ENCODE assay signal across 18 cellular contexts in the genomic region with DNA sequence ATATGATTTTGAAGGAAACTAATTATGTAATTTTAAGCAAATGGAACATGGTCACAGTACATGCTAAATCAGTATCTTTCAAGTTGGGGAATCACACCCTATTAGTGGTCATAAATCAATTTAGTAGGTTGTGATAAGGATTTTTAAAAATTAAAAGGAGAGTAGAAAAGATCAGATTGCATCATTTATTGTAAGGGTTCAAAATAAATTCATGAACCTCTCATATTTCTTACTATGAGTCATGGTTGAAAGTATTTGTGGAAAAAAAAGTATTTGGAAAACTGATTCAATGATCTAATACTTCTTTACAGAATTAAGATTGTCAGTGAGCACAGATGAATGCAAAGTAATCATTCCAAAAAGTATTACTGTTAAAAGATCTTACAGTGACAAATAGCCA. TPM values are rescaled to one million over a fixed set of nuclear protein-coding genes. Genes with fewer than 3 reads are reported as not detected.
A peak's percentile ranks its signal among the peaks of the same experiment; 100 is the strongest.
DNase-seq lines count a peak whose midpoint lies in the region; ATAC-seq, FAIRE-seq and TF ChIP-seq lines count a peak whose summit lies in the region.
"Had no signal": no experiment of that assay in that cellular context is flagged by ENCODE, and none has a peak within 500 bp of the region (broad histone marks: within the 10 kb centered on the region; RNA-seq: fewer than 3 reads in every experiment).

No MANE protein-coding gene starts in this region.

- H3K79me2 ChIP-seq in Karpas-422 (ENCODE audit: low read length): peaks cover 81% of the 10 kb centered on the region

- no peak for DNase-seq in activated CD8-positive, alpha-beta T cell treated with anti-CD3 and anti-CD28 coated beads for 36 hours
- no peak for DNase-seq in activated CD8-positive, alpha-beta T cell treated with anti-CD3 and anti-CD28 coated beads, Interleukin-2, amount 10 ng/mL, durations not matched to agents 7 days and 5 days
- no peak for DNase-seq in RCC 7860 (ENCODE audit: low spot score)
- no peak for DNase-seq in dorsolateral prefrontal cortex
- DNase-seq in osteocyte (ENCODE audit: extremely low spot score, unreplicated experiment): no peak
- no peak for DNase-seq in SK-N-DZ (ENCODE audit: low spot score)
- no peak for DNase-seq in Karpas-422
- DNase-seq: activated gamma-delta T cell treated with Interleukin-2 at 50 U/mL for 16 hours; central memory CD4-positive, alpha-beta T cell; left ventricle myocardium superior; NCI-H1417 treated with DMSO at 0.1 percent for 48 hours; nephron progenitor cell; retina; SJCRH30; stimulated activated CD4-positive, alpha-beta T cell treated with anti-CD3 and anti-CD28 coated beads, Interleukin-2, amount 100 ng/mL, for 24 hours; transverse colon had no signal

- no peaks in the 10 kb centered on the region for H3K9me3 ChIP-seq in Karpas-422 (ENCODE audit: low read length)
- H3K9me3 ChIP-seq: transverse colon had no signal

- H3K4me3 Mint-ChIP-seq in activated CD8-positive, alpha-beta T cell treated with anti-CD3 and anti-CD28 coated beads for 36 hours: no peak overlapping the region
- no peak overlapping the region for H3K4me3 Mint-ChIP-seq in activated CD8-positive, alpha-beta T cell treated with anti-CD3 and anti-CD28 coated beads, Interleukin-2, amount 10 ng/mL, durations not matched to agents 7 days and 5 days
- no peak overlapping the region for H3K4me3 Mint-ChIP-seq in osteocyte (ENCODE audit: unreplicated experiment)
- H3K4me3 Mint-ChIP-seq: nephron progenitor cell had no signal

- no peaks in the 10 kb centered on the region for H3K4me1 ChIP-seq in Karpas-422 (ENCODE audit: low read length)
- H3K4me1 ChIP-seq: SJCRH30 had no signal

- CTCF ChIA-PET in activated CD8-positive, alpha-beta T cell treated with anti-CD3 and anti-CD28 coated beads for 36 hours (lab: Charles Lee): no interaction called here
- CTCF ChIA-PET in activated CD8-positive, alpha-beta T cell treated with anti-CD3 and anti-CD28 coated beads, Interleukin-2, amount 10 ng/mL, durations not matched to agents 7 days and 5 days (lab: Charles Lee): no interaction called here

- POLR2A ChIA-PET in activated CD8-positive, alpha-beta T cell treated with anti-CD3 and anti-CD28 coated beads for 36 hours (lab: Charles Lee): no interaction called here
- POLR2A ChIA-PET in activated CD8-positive, alpha-beta T cell treated with anti-CD3 and anti-CD28 coated beads, Interleukin-2, amount 10 ng/mL, durations not matched to agents 7 days and 5 days (lab: Charles Lee): no interaction called here

- H3K9me3 Mint-ChIP-seq in activated CD8-positive, alpha-beta T cell treated with anti-CD3 and anti-CD28 coated beads for 36 hours: no peaks in the 10 kb centered on the region
- no peaks in the 10 kb centered on the region for H3K9me3 Mint-ChIP-seq in activated CD8-positive, alpha-beta T cell treated with anti-CD3 and anti-CD28 coated beads, Interleukin-2, amount 10 ng/mL, durations not matched to agents 7 days and 5 days (ENCODE audit: insufficient read depth)
- H3K9me3 Mint-ChIP-seq in osteocyte (ENCODE audit: unreplicated experiment): no peaks in the 10 kb centered on the region
- H3K9me3 Mint-ChIP-seq: nephron progenitor cell had no signal

- FAIRE-seq in RCC 7860 (lab: Jason Lieb, UNC): peak; percentile 45
- FAIRE-seq: H1 had no signal

- H3K36me3 ChIP-seq in Karpas-422 (ENCODE audit: insufficient read depth, low read length): peaks cover 37% of the 10 kb centered on the region; the same call in 1 of the 2 replicates

- H3K27ac Mint-ChIP-seq in activated CD8-positive, alpha-beta T cell treated with anti-CD3 and anti-CD28 coated beads for 36 hours: peak overlapping the region; percentile 85
- H3K27ac Mint-ChIP-seq in activated CD8-positive, alpha-beta T cell treated with anti-CD3 and anti-CD28 coated beads, Interleukin-2, amount 10 ng/mL, durations not matched to agents 7 days and 5 days: no peak overlapping the region
- H3K27ac Mint-ChIP-seq in osteocyte (ENCODE audit: unreplicated experiment): peak overlapping the region; percentile 96

- no peaks in the 10 kb centered on the region for H3K27me3 ChIP-seq in dorsolateral prefrontal cortex
- no peaks in the 10 kb centered on the region for H3K27me3 ChIP-seq in Karpas-422 (ENCODE audit: low read length)
- H3K27me3 ChIP-seq: SJCRH30, transverse colon had no signal

- no peak overlapping the region for H2AFZ ChIP-seq in Karpas-422 (ENCODE audit: low read length)

- peaks cover under 1% of the 10 kb centered on the region; the same call in 1 of the 2 replicates for H4K20me1 ChIP-seq in Karpas-422 (ENCODE audit: insufficient read depth, low read depth, low read length)

- H3K4me2 ChIP-seq in Karpas-422 (ENCODE audit: low read depth, low read length, poor library complexity, severe bottlenecking): no peak overlapping the region

- no peaks in the 10 kb centered on the region for H3K27me3 Mint-ChIP-seq in activated CD8-positive, alpha-beta T cell treated with anti-CD3 and anti-CD28 coated beads for 36 hours
- H3K27me3 Mint-ChIP-seq in activated CD8-positive, alpha-beta T cell treated with anti-CD3 and anti-CD28 coated beads, Interleukin-2, amount 10 ng/mL, durations not matched to agents 7 days and 5 days (ENCODE audit: low read depth): no peaks in the 10 kb centered on the region
- no peaks in the 10 kb centered on the region for H3K27me3 Mint-ChIP-seq in osteocyte (ENCODE audit: unreplicated experiment)

- H3K4me3 ChIP-seq in dorsolateral prefrontal cortex: no peak overlapping the region
- H3K4me3 ChIP-seq in Karpas-422 (ENCODE audit: low read length): no peak overlapping the region
- H3K4me3 ChIP-seq: SJCRH30, transverse colon had no signal

- peaks cover 49% of the 10 kb centered on the region for H3K4me1 Mint-ChIP-seq in activated CD8-positive, alpha-beta T cell treated with anti-CD3 and anti-CD28 coated beads for 36 hours (ENCODE audit: low read depth)
- peaks cover 19% of the 10 kb centered on the region for H3K4me1 Mint-ChIP-seq in activated CD8-positive, alpha-beta T cell treated with anti-CD3 and anti-CD28 coated beads, Interleukin-2, amount 10 ng/mL, durations not matched to agents 7 days and 5 days (ENCODE audit: low read depth)
- H3K4me1 Mint-ChIP-seq in osteocyte (ENCODE audit: unreplicated experiment): peaks cover 55% of the 10 kb centered on the region

- TF ChIP-seq CTCF in activated CD8-positive, alpha-beta T cell treated with anti-CD3 and anti-CD28 coated beads for 36 hours (IDR thresholded peaks at IDR 0.05): no peak
- TF ChIP-seq CTCF in dorsolateral prefrontal cortex (IDR thresholded peaks at IDR 0.05 in 54 of 56, conservative IDR thresholded peaks at IDR 0.05 in 2 of 56; ENCODE audit: low read depth in 1 of 56, partially characterized antibody in 56 of 56) (no peak), osteocyte (IDR thresholded peaks at IDR 0.05) (no peak)

- peak overlapping the region in 30 of 59 donors; percentile 14 to 99 (median 81) for H3K27ac ChIP-seq in dorsolateral prefrontal cortex
- H3K27ac ChIP-seq in Karpas-422 (ENCODE audit: low read length): no peak overlapping the region
- H3K27ac ChIP-seq: SJCRH30, transverse colon had no signal

- H3K9me2 ChIP-seq in Karpas-422 (replicated peaks; ENCODE audit: insufficient read depth, low read length): no peaks in the 10 kb centered on the region

- no peak overlapping the region for H3K9ac ChIP-seq in Karpas-422 (ENCODE audit: low read length)

- intact Hi-C loops in activated CD8-positive, alpha-beta T cell treated with anti-CD3 and anti-CD28 coated beads for 36 hours (cut with micrococcal nuclease): no loop called here
- intact Hi-C loops in dorsolateral prefrontal cortex (cut with DNase I): no loop called here

- H3K36me3 Mint-ChIP-seq in activated CD8-positive, alpha-beta T cell treated with anti-CD3 and anti-CD28 coated beads for 36 hours (ENCODE audit: low read depth): peaks cover 43% of the 10 kb centered on the region
- H3K36me3 Mint-ChIP-seq in activated CD8-positive, alpha-beta T cell treated with anti-CD3 and anti-CD28 coated beads, Interleukin-2, amount 10 ng/mL, durations not matched to agents 7 days and 5 days (ENCODE audit: low read depth): peaks cover 36% of the 10 kb centered on the region
- H3K36me3 Mint-ChIP-seq in osteocyte (ENCODE audit: unreplicated experiment): peaks cover 6% of the 10 kb centered on the region

- no peak for ATAC-seq in activated CD8-positive, alpha-beta T cell treated with anti-CD3 and anti-CD28 coated beads for 36 hours
- ATAC-seq in activated CD8-positive, alpha-beta T cell treated with anti-CD3 and anti-CD28 coated beads, Interleukin-2, amount 10 ng/mL, durations not matched to agents 7 days and 5 days: no peak
- ATAC-seq in HG03045 (IDR thresholded peaks at IDR 0.05; ENCODE audit: unreplicated experiment): no peak
- ATAC-seq: left ventricle myocardium superior had no signal

RNA-seq across cellular contexts. Expression of gene ADSS2, which starts 14.6 kb away (rescaled TPM):
- total RNA-seq in activated CD8-positive, alpha-beta T cell treated with anti-CD3 and anti-CD28 coated beads for 36 hours: 10 to 100 TPM; 50.2 to 56.0 TPM
- 10 to 100 TPM; 53.3 to 54.6 TPM for total RNA-seq in activated CD8-positive, alpha-beta T cell treated with anti-CD3 and anti-CD28 coated beads, Interleukin-2, amount 10 ng/mL, durations not matched to agents 7 days and 5 days
- 10 to 100 TPM; 25.2 to 78.9 (median 51.3) TPM for total RNA-seq in dorsolateral prefrontal cortex
- total RNA-seq in osteocyte: 69.8 and 70.7 TPM in 2 replicates
- polyA plus RNA-seq in SK-N-DZ (2014; cell fraction: cytosol; rRNA removed): 38.3 and 43.0 TPM in 2 replicates
- 25.9 and 28.1 TPM in 2 replicates for polyA plus RNA-seq in SK-N-DZ (2014; cell fraction: nucleus; rRNA removed)
- 50.2 and 50.9 TPM in 2 replicates for total RNA-seq in Karpas-422 (2014; rRNA removed; shearing (Covaris generic); ENCODE audit: low replicate concordance)

RNA-seq across cellular contexts. Expression of gene CATSPERE, which starts 24.0 kb away (rescaled TPM):
- under 1 TPM; 0.20 to 0.58 TPM for total RNA-seq in activated CD8-positive, alpha-beta T cell treated with anti-CD3 and anti-CD28 coated beads for 36 hours
- total RNA-seq in activated CD8-positive, alpha-beta T cell treated with anti-CD3 and anti-CD28 coated beads, Interleukin-2, amount 10 ng/mL, durations not matched to agents 7 days and 5 days: under 1 TPM; 0.37 to 0.61 TPM
- total RNA-seq in dorsolateral prefrontal cortex: 1 to 10 TPM; 1.5 to 7.7 (median 4.0) TPM
- 1.2 and 1.3 TPM in 2 replicates for total RNA-seq in osteocyte
- 0.15 and 0.40 TPM in 2 replicates for polyA plus RNA-seq in SK-N-DZ (2014; cell fraction: cytosol; rRNA removed)
- 0.40 and 0.57 TPM in 2 replicates for polyA plus RNA-seq in SK-N-DZ (2014; cell fraction: nucleus; rRNA removed)
- 0.26 TPM in 1 of 2 replicates, not detected in the other for total RNA-seq in Karpas-422 (2014; rRNA removed; shearing (Covaris generic); ENCODE audit: low replicate concordance)
